Comparison of ENCODE assay signal across 12 cellular contexts in the genomic region with DNA sequence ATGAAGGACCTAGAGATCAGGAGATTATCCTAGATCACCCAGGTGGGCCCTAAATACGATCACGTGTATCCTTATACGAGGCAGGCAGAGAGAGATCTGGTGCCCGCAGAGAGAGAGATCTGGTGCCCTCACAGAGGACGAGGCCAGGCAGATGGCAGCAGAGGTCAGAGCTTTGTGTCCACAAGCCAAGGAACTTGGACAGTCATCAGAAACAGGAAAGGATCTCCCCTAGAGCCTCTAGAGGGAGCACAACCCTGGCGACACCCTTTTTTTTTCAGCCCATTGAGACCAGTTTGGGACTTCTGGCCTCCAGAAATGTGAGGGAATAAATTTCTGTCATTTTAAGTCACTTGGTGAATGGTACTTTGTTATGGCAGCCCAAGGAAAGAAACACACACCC. TPM values are rescaled to one million over a fixed set of nuclear protein-coding genes. Genes with fewer than 3 reads are reported as not detected.
DNase-seq lines count a peak whose midpoint lies in the region; ATAC-seq and TF ChIP-seq lines count a peak whose summit lies in the region.
"Had no signal": no experiment of that assay in that cellular context is flagged by ENCODE, and none has a peak within 500 bp of the region (broad histone marks: within the 10 kb centered on the region; RNA-seq: fewer than 3 reads in every experiment).

No MANE protein-coding gene starts in this region.

- H3K4me3 ChIP-seq in left ventricle myocardium inferior (no peak overlapping the region), OCI-LY7 (ENCODE audit: low read depth, low read length, poor library complexity, severe bottlenecking) (no peak overlapping the region), esophagus muscularis mucosa (no peak overlapping the region), upper lobe of right lung (no peak overlapping the region)
- H3K4me3 ChIP-seq: left lung, skin epidermis had no signal

- no peaks in the 10 kb centered on the region for H3K9me2 ChIP-seq in OCI-LY7 (ENCODE audit: insufficient read depth, low read length)

- CTCF ChIA-PET in OCI-LY7 (lab: Charles Lee; ENCODE audit: unreplicated experiment): no interaction called here

- no peak for ATAC-seq in Right ventricle myocardium inferior
- ATAC-seq in upper lobe of right lung: peak; percentile 29
- ATAC-seq: activated T-cell treated with anti-CD3 and anti-CD28 coated beads, Interleukin-2, amount 50 U/mL, for 72 hours; left lung; stimulated activated naive CD8-positive, alpha-beta T cell treated with anti-CD3 and anti-CD28 coated beads, Interleukin-15, Interleukin-2, amounts not matched to agents 100 U/mL and 50 U/mL, for 24 hours had no signal

- no peak overlapping the region for H3K4me2 ChIP-seq in OCI-LY7 (ENCODE audit: low read length)

- POLR2A ChIA-PET in OCI-LY7 (lab: Charles Lee): no interaction called here

- no peak for TF ChIP-seq EP300 in esophagus muscularis mucosa (IDR thresholded peaks at IDR 0.05)

- intact Hi-C loops in left ventricle myocardium inferior (cut with micrococcal nuclease) (no loop called here), Right ventricle myocardium inferior (cut with DNase I) (no loop called here), OCI-LY7 (cut with micrococcal nuclease; ENCODE audit: unreplicated experiment) (no loop called here), esophagus muscularis mucosa (cut with DNase I) (no loop called here), upper lobe of right lung (cut with DNase I) (no loop called here)

- H4K20me1 ChIP-seq in OCI-LY7 (ENCODE audit: insufficient read depth, low read length): no peaks in the 10 kb centered on the region

- H3K27ac ChIP-seq in left ventricle myocardium inferior (replicated peaks) (no peak overlapping the region), OCI-LY7 (ENCODE audit: low read depth, low read length, poor library complexity, severe bottlenecking) (no peak overlapping the region), esophagus muscularis mucosa (replicated peaks in 1 of 4) (no peak overlapping the region), upper lobe of right lung (no peak overlapping the region)
- H3K27ac ChIP-seq: left lung, skin epidermis had no signal

- H3K36me3 ChIP-seq in left ventricle myocardium inferior (no peaks in the 10 kb centered on the region), OCI-LY7 (ENCODE audit: insufficient read depth, low read length) (no peaks in the 10 kb centered on the region), esophagus muscularis mucosa (no peaks in the 10 kb centered on the region), upper lobe of right lung (no peaks in the 10 kb centered on the region)
- H3K36me3 ChIP-seq: left lung had no signal

- TF ChIP-seq CTCF in left ventricle myocardium inferior (IDR thresholded peaks at IDR 0.05; ENCODE audit: borderline replicate concordance) (peak; percentile 55), OCI-LY7 (conservative IDR thresholded peaks at IDR 0.05; ENCODE audit: low read length) (peak; percentile 69), esophagus muscularis mucosa (IDR thresholded peaks at IDR 0.05) (peak; percentile 11 to 39 (median 14)), upper lobe of right lung (IDR thresholded peaks at IDR 0.05) (peak; percentile 26)

- WGBS in esophagus muscularis mucosa: 85% methylated on average over 6 of the region's 6 CpGs

- no peak for TF ChIP-seq POLR2A in esophagus muscularis mucosa (IDR thresholded peaks at IDR 0.05; ENCODE audit: low read depth)

- DNase-seq in left ventricle myocardium inferior: no peak
- DNase-seq in Right ventricle myocardium inferior (ENCODE audit: missing footprints): no peak
- peak; percentile 2 for DNase-seq in OCI-LY7 (ENCODE audit: low spot score)
- DNase-seq in esophagus muscularis mucosa (ENCODE audit: extremely low spot score): no peak
- no peak for DNase-seq in upper lobe of right lung
- DNase-seq in dermis blood vessel endothelial cell: no peak
- DNase-seq in NK-92 (lab: John Stamatoyannopoulos, UW; ENCODE audit: unreplicated experiment): no peak
- DNase-seq in hippocampal formation (lab: John Stamatoyannopoulos, UW): no peak
- DNase-seq: activated T-cell treated with anti-CD3 and anti-CD28 coated beads, Interleukin-2, amount 50 U/mL, for 72 hours; left lung; stimulated activated naive CD8-positive, alpha-beta T cell treated with anti-CD3 and anti-CD28 coated beads, Interleukin-15, Interleukin-2, amounts not matched to agents 100 U/mL and 50 U/mL, for 24 hours had no signal

- H3K4me1 ChIP-seq in left ventricle myocardium inferior: peaks cover 3% of the 10 kb centered on the region
- no peaks in the 10 kb centered on the region for H3K4me1 ChIP-seq in OCI-LY7 (ENCODE audit: insufficient read depth, low read length, poor library complexity, severe bottlenecking)
- peaks cover 0 to 13% (median 12%) of the 10 kb centered on the region in 4 donors for H3K4me1 ChIP-seq in esophagus muscularis mucosa
- H3K4me1 ChIP-seq in upper lobe of right lung: peaks cover 16% of the 10 kb centered on the region

- H3K27me3 ChIP-seq in left ventricle myocardium inferior (ENCODE audit: low read depth) (no peaks in the 10 kb centered on the region), esophagus muscularis mucosa (no peaks in the 10 kb centered on the region), upper lobe of right lung (no peaks in the 10 kb centered on the region)
- H3K27me3 ChIP-seq: left lung had no signal

- H2AFZ ChIP-seq in OCI-LY7 (ENCODE audit: low read length): no peak overlapping the region

- no peaks in the 10 kb centered on the region for H3K79me2 ChIP-seq in OCI-LY7 (ENCODE audit: insufficient read depth, low read depth, low read length)

- BruUV-seq in OCI-LY7 (replicated peaks; lab: Mats Ljungman, UMichigan): no TSS peak

- H3K9me3 ChIP-seq in left ventricle myocardium inferior (replicated peaks) (peaks cover 3% of the 10 kb centered on the region), OCI-LY7 (ENCODE audit: low read length) (no peaks in the 10 kb centered on the region), esophagus muscularis mucosa (peaks cover 0 to 5% (median 0%) of the 10 kb centered on the region in 4 donors), upper lobe of right lung (no peaks in the 10 kb centered on the region)
- H3K9me3 ChIP-seq: left lung had no signal

RNA-seq across cellular contexts. Expression of a gene that starts 25.5 kb away (rescaled TPM):
- 250 TPM for total RNA-seq in left ventricle myocardium inferior
- total RNA-seq in Right ventricle myocardium inferior: 288 TPM
- not detected in 2 replicates for total RNA-seq in OCI-LY7 (2014; rRNA removed; shearing (Covaris generic))
- not detected in 2 replicates for total RNA-seq in OCI-LY7 (2022)
- 100 to 1,000 TPM; 566 to 898 (median 683) TPM for total RNA-seq in esophagus muscularis mucosa
- total RNA-seq in upper lobe of right lung: 749 TPM
- 197 and 203 TPM in 2 replicates for total RNA-seq in dermis blood vessel endothelial cell

Comparison
In these comparisons a context has a peak if more than half of its experiments do, and no peak if none do; other contexts are left out.
1. CTCF ChIP-seq: peak in every context shown above with its lines; median percentile 69 in OCI-LY7; 55 in left ventricle myocardium inferior; 26 in upper lobe of right lung; 14 in esophagus muscularis mucosa.
2. RNA of a gene that starts 25.5 kb away (total RNA-seq): 749 TPM in upper lobe of right lung (single experiment), 566 to 898 TPM in esophagus muscularis mucosa, 288 TPM in Right ventricle myocardium inferior (single experiment), 250 TPM in left ventricle myocardium inferior (single experiment) and 197 to 203 TPM in dermis blood vessel endothelial cell; not detected in OCI-LY7; every median in the first group is over 100 times any median in the second.